In the genomic region with DNA sequence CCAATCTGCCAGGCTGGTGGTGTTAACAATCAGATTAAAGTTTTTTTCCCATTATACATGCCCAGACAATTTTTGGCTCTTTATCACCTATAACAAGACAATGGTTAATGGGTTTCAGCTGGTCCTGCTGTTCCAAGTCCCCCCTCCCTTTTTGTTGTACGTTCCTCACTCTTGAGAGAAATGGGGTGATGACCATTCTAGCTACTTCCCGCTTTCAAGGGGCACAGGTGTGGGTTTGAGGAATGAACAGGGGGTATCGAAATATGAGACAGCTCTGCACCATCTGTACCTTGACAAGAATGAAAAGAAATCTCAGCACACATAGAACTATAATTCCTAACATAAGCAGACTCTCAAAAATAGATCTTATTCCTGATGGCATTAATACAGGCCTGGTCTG, we compare ENCODE assay signal across 19 cellular contexts.
A peak's percentile ranks its signal among the peaks of the same experiment; 100 is the strongest.
DNase-seq lines count a peak whose midpoint lies in the region; ATAC-seq, FAIRE-seq and TF ChIP-seq lines count a peak whose summit lies in the region.
"Had no signal": no experiment of that assay in that cellular context is flagged by ENCODE, and none has a peak within 500 bp of the region (broad histone marks: within the 10 kb centered on the region; RNA-seq: fewer than 3 reads in every experiment).

No MANE protein-coding gene starts in this region.

- H3K27ac Mint-ChIP-seq in GM23338 (no peak overlapping the region), endothelial cell (ENCODE audit: unreplicated experiment) (peak overlapping the region; percentile 7), type B pancreatic cell (no peak overlapping the region)
- H3K27ac Mint-ChIP-seq in activated naive CD4-positive, alpha-beta T cell treated with anti-CD3 and anti-CD28 coated beads for 36 hours = no peak overlapping the region
- H3K27ac Mint-ChIP-seq: CD14-positive monocyte had no signal

- H3K36me3 Mint-ChIP-seq in GM23338 (ENCODE audit: low read depth) (peaks cover 16% of the 10 kb centered on the region), endothelial cell (ENCODE audit: low read depth, unreplicated experiment) (peaks cover 5% of the 10 kb centered on the region), type B pancreatic cell (no peaks in the 10 kb centered on the region)
- no peaks in the 10 kb centered on the region for H3K36me3 Mint-ChIP-seq in activated naive CD4-positive, alpha-beta T cell treated with anti-CD3 and anti-CD28 coated beads for 36 hours (ENCODE audit: low read depth)
- H3K36me3 Mint-ChIP-seq: CD14-positive monocyte had no signal

- H3K27me3 ChIP-seq in A673 (replicated peaks; ENCODE audit: insufficient read depth, low read depth, low read length, poor library complexity) = no peaks in the 10 kb centered on the region
- no peaks in the 10 kb centered on the region for H3K27me3 ChIP-seq in GM23338 (ENCODE audit: insufficient read depth)

- no peaks in the 10 kb centered on the region for H3K79me2 ChIP-seq in GM23338 (replicated peaks; ENCODE audit: insufficient read depth)

- no peaks in the 10 kb centered on the region for H3F3A ChIP-seq in GM23338 (replicated peaks; ENCODE audit: low read depth)

- no peak overlapping the region for H3K4me3 ChIP-seq in A673 (ENCODE audit: low read depth, low read length, poor library complexity, severe bottlenecking)
- no peak overlapping the region for H3K4me3 ChIP-seq in GM23338

- H3K4me2 ChIP-seq in GM23338 = no peak overlapping the region

- H3K4me3 Mint-ChIP-seq in GM23338 (no peak overlapping the region), endothelial cell (ENCODE audit: unreplicated experiment) (no peak overlapping the region), type B pancreatic cell (no peak overlapping the region)
- H3K4me3 Mint-ChIP-seq in activated naive CD4-positive, alpha-beta T cell treated with anti-CD3 and anti-CD28 coated beads for 36 hours = no peak overlapping the region
- H3K4me3 Mint-ChIP-seq: CD14-positive monocyte had no signal

- H3K4me1 ChIP-seq in A673 (ENCODE audit: insufficient read depth, low read length, poor library complexity, severe bottlenecking) (no peaks in the 10 kb centered on the region), GM23338 (ENCODE audit: insufficient read depth) (no peaks in the 10 kb centered on the region)

- TF ChIP-seq CTCF in A673 (conservative IDR thresholded peaks at IDR 0.05; ENCODE audit: low read depth, low read length) (no peak), GM23338 (conservative IDR thresholded peaks at IDR 0.05; ENCODE audit: low read depth in 2 of 2) (no peak), endothelial cell (IDR thresholded peaks at IDR 0.05; ENCODE audit: unreplicated experiment) (no peak), type B pancreatic cell (conservative IDR thresholded peaks at IDR 0.05) (no peak)

- ATAC-seq in GM23338 = no peak
- ATAC-seq in GM21576 (IDR thresholded peaks at IDR 0.05; ENCODE audit: unreplicated experiment) = no peak
- ATAC-seq: SK-N-SH treated with all-trans-retinoic acid at 6 μM for 48 hours had no signal

- H3K9me3 Mint-ChIP-seq in GM23338 = peaks cover 61% of the 10 kb centered on the region
- H3K9me3 Mint-ChIP-seq in endothelial cell (ENCODE audit: unreplicated experiment) = peaks cover 15% of the 10 kb centered on the region
- H3K9me3 Mint-ChIP-seq in type B pancreatic cell = peaks cover 14% of the 10 kb centered on the region
- peaks cover 36% of the 10 kb centered on the region for H3K9me3 Mint-ChIP-seq in activated naive CD4-positive, alpha-beta T cell treated with anti-CD3 and anti-CD28 coated beads for 36 hours

- BruUV-seq in A673 (replicated peaks; lab: Mats Ljungman, UMichigan) = no TSS peak

- no peak overlapping the region for H2AFZ ChIP-seq in GM23338

- CTCF ChIA-PET in A673 (lab: Charles Lee) = no interaction called here
- CTCF ChIA-PET in activated naive CD4-positive, alpha-beta T cell treated with anti-CD3 and anti-CD28 coated beads for 36 hours (lab: Charles Lee) = no interaction called here

- POLR2A ChIA-PET in A673 (lab: Charles Lee; ENCODE audit: low non-redundant PET) = no interaction called here

- H3K9me2 ChIP-seq in GM23338 (ENCODE audit: insufficient read depth) = no peaks in the 10 kb centered on the region

- FAIRE-seq in GM12892 (lab: Jason Lieb, UNC) = no peak
- FAIRE-seq: A204.1, RCC 7860 had no signal

- no peak for TF ChIP-seq POLR2A in GM12892 (IDR thresholded peaks at IDR 0.05; ENCODE audit: low read depth, low read length)

- peak; percentile 14 for DNase-seq in A673 (ENCODE audit: low spot score)
- DNase-seq in GM23338 (ENCODE audit: low spot score) = peak; percentile 17
- peak; percentile 93 for DNase-seq in NCI-H2171 treated with DMSO at 0.1 percent for 48 hours (lab: John Stamatoyannopoulos, UW)
- no peak for DNase-seq in endothelial cell (ENCODE audit: low spot score)
- no peak for DNase-seq in GM12892 (ENCODE audit: insufficient read length)
- no peak for DNase-seq in type B pancreatic cell (ENCODE audit: extremely low spot score, unreplicated experiment)
- no peak for DNase-seq in activated naive CD4-positive, alpha-beta T cell treated with anti-CD3 and anti-CD28 coated beads for 36 hours
- DNase-seq: COR-L47, DMS79, HCEC 1CT, KG1, NCI-H1092, NCI-H187, SHP77 had no signal

- H4K20me1 ChIP-seq in GM23338 (replicated peaks; ENCODE audit: insufficient read depth) = no peaks in the 10 kb centered on the region

- peaks cover 30% of the 10 kb centered on the region for H3K9me3 ChIP-seq in A673 (ENCODE audit: low read depth, low read length, poor library complexity, severe bottlenecking)

- H3K27ac ChIP-seq in A673 (ENCODE audit: low read depth, low read length, poor library complexity, severe bottlenecking) (no peak overlapping the region), GM23338 (ENCODE audit: low read depth) (no peak overlapping the region)

- intact Hi-C loops in A673 (cut with micrococcal nuclease; ENCODE audit: unreplicated experiment) = no loop called here
- intact Hi-C loops in activated naive CD4-positive, alpha-beta T cell treated with anti-CD3 and anti-CD28 coated beads for 36 hours (cut with micrococcal nuclease) = no loop called here

- H3K36me3 ChIP-seq in A673 (ENCODE audit: insufficient read depth, low read length, poor library complexity, severe bottlenecking) (no peaks in the 10 kb centered on the region), GM23338 (ENCODE audit: insufficient read depth) (no peaks in the 10 kb centered on the region; the same call in 1 of the 2 replicates)

- H3K27me3 Mint-ChIP-seq in GM23338 (ENCODE audit: insufficient read depth, low read depth, poor library complexity) (peaks cover 4% of the 10 kb centered on the region), endothelial cell (ENCODE audit: unreplicated experiment) (peaks cover 2% of the 10 kb centered on the region), type B pancreatic cell (peaks cover 6% of the 10 kb centered on the region)
- peaks cover 3% of the 10 kb centered on the region for H3K27me3 Mint-ChIP-seq in activated naive CD4-positive, alpha-beta T cell treated with anti-CD3 and anti-CD28 coated beads for 36 hours (ENCODE audit: low read depth)

- no peaks in the 10 kb centered on the region for H3K4me1 Mint-ChIP-seq in GM23338
- H3K4me1 Mint-ChIP-seq in endothelial cell (ENCODE audit: unreplicated experiment) = no peaks in the 10 kb centered on the region
- H3K4me1 Mint-ChIP-seq in type B pancreatic cell (ENCODE audit: unreplicated experiment) = no peaks in the 10 kb centered on the region
- H3K4me1 Mint-ChIP-seq in activated naive CD4-positive, alpha-beta T cell treated with anti-CD3 and anti-CD28 coated beads for 36 hours (ENCODE audit: low read depth) = no peaks in the 10 kb centered on the region
- H3K4me1 Mint-ChIP-seq: CD14-positive monocyte had no signal

TF ChIP-seq in GM23338, 12 proteins besides CTCF, POLR2A, EP300 and RAD21 (continues in another document):
- TF ChIP-seq POLR2AphosphoS5 (IDR thresholded peaks at IDR 0.05; ENCODE audit: low read depth) (no peak), ZNF331 (CRISPR knock-in tag; IDR thresholded peaks at IDR 0.05; ENCODE audit: low read depth) (no peak), EZH2 (IDR thresholded peaks at IDR 0.05; ENCODE audit: low read depth, unreplicated experiment) (no peak), NANOG (IDR thresholded peaks at IDR 0.05; ENCODE audit: borderline replicate concordance) (no peak), ETS1 (IDR thresholded peaks at IDR 0.05) (no peak)

Comparison
In these comparisons a context has a peak if more than half of its experiments do, and no peak if none do; other contexts are left out.
1. DNase-seq: peak in A673 (single experiment), GM23338 (single experiment) and NCI-H2171 treated with DMSO at 0.1 percent for 48 hours (single experiment); none in endothelial cell (single experiment), GM12892 (single experiment), type B pancreatic cell (single experiment) and activated naive CD4-positive, alpha-beta T cell treated with anti-CD3 and anti-CD28 coated beads for 36 hours (single experiment).